Comparison of ENCODE assay signal across 11 cellular contexts in genomic region chr14:103372552-103373304, GRCh38. TPM values are rescaled to one million over a fixed set of nuclear protein-coding genes. Genes with fewer than 3 reads are reported as not detected.
A peak's percentile ranks its signal among the peaks of the same experiment; 100 is the strongest.
DNase-seq lines count a peak whose midpoint lies in the region; ATAC-seq and TF ChIP-seq lines count a peak whose summit lies in the region.
"Had no signal": no experiment of that assay in that cellular context is flagged by ENCODE, and none has a peak within 500 bp of the region (broad histone marks: within the 10 kb centered on the region; RNA-seq: fewer than 3 reads in every experiment).

No MANE protein-coding gene starts in this region.

- H3K4me1 ChIP-seq in heart right ventricle = peaks cover 0 to 2% (median 0%) of the 10 kb centered on the region in 9 donors
- H3K4me1 ChIP-seq in RWPE2 (ENCODE audit: insufficient read depth, poor library complexity, severe bottlenecking) = peaks cover 9% of the 10 kb centered on the region
- no peaks in the 10 kb centered on the region for H3K4me1 ChIP-seq in stomach
- H3K4me1 ChIP-seq: transverse colon had no signal

- no peaks in the 10 kb centered on the region for H3K36me3 ChIP-seq in heart right ventricle
- H3K36me3 ChIP-seq in RWPE2 (ENCODE audit: low read depth) = no peaks in the 10 kb centered on the region
- no peaks in the 10 kb centered on the region for H3K36me3 ChIP-seq in stomach
- H3K36me3 ChIP-seq: transverse colon had no signal

- POLR2A ChIA-PET in CD4-positive, alpha-beta T cell (lab: Charles Lee) = interaction anchor here (0.7 kb wide), 1 partner anchor 133 kb away, joined by 3 read pairs; no protein-coding TSS in a partner anchor

- CTCF ChIA-PET in CD4-positive, alpha-beta T cell (lab: Charles Lee) = no interaction called here

- peaks cover 19% of the 10 kb centered on the region for H3K27me3 Mint-ChIP-seq in CD4-positive, alpha-beta T cell

- H3K4me3 Mint-ChIP-seq in CD4-positive, alpha-beta T cell = no peak overlapping the region

- intact Hi-C loops in heart right ventricle (cut with DNase I) = no loop called here
- intact Hi-C loops in cardiac septum (cut with DNase I) = no loop called here
- intact Hi-C loops in stomach (cut with DNase I; ENCODE audit: low total_unique reads) = no loop called here
- intact Hi-C loops in CD4-positive, alpha-beta T cell (cut with DNase I, micrococcal nuclease) = no loop called here

- no peaks in the 10 kb centered on the region for H3K9me3 Mint-ChIP-seq in CD4-positive, alpha-beta T cell

- no peaks in the 10 kb centered on the region for H3K9me3 ChIP-seq in heart right ventricle
- no peaks in the 10 kb centered on the region for H3K9me3 ChIP-seq in RWPE2 (ENCODE audit: severe bottlenecking)
- no peaks in the 10 kb centered on the region for H3K9me3 ChIP-seq in stomach
- no peaks in the 10 kb centered on the region for H3K9me3 ChIP-seq in CD4-positive, alpha-beta T cell (ENCODE audit: control insufficient read depth, low read length)
- H3K9me3 ChIP-seq: transverse colon had no signal

- H3K4me3 ChIP-seq in heart right ventricle = no peak overlapping the region
- no peak overlapping the region for H3K4me3 ChIP-seq in RWPE2 (ENCODE audit: severe bottlenecking)
- H3K4me3 ChIP-seq in foreskin fibroblast (ENCODE audit: low read depth in 1 of 2, low read length in 2 of 2) = no peak overlapping the region
- H3K4me3 ChIP-seq in stomach = no peak overlapping the region
- H3K4me3 ChIP-seq: transverse colon had no signal

- TF ChIP-seq CTCF in heart right ventricle (IDR thresholded peaks at IDR 0.05) = no peak
- TF ChIP-seq CTCF in RWPE2 (IDR thresholded peaks at IDR 0.05; ENCODE audit: poor library complexity, severe bottlenecking) = no peak
- TF ChIP-seq CTCF in foreskin fibroblast (IDR thresholded peaks at IDR 0.05; ENCODE audit: low read depth, low read length) = no peak
- TF ChIP-seq CTCF in stomach (IDR thresholded peaks at IDR 0.05) = no peak
- no peak for TF ChIP-seq CTCF in CD4-positive, alpha-beta T cell (IDR thresholded peaks at IDR 0.05)

- H3K27me3 ChIP-seq in heart right ventricle (peaks cover 0 to 6% (median 0%) of the 10 kb centered on the region in 7 donors), RWPE2 (ENCODE audit: insufficient read depth, poor library complexity, severe bottlenecking) (no peaks in the 10 kb centered on the region), stomach (peaks cover 0 to 7% (median 0%) of the 10 kb centered on the region in 3 donors)
- no peaks in the 10 kb centered on the region for H3K27me3 ChIP-seq in CD4-positive, alpha-beta T cell (ENCODE audit: control insufficient read depth, insufficient read depth, low read length)
- H3K27me3 ChIP-seq: transverse colon had no signal

- no peak for TF ChIP-seq POLR2A in stomach (IDR thresholded peaks at IDR 0.05)

- DNase-seq in heart right ventricle (no peak), cardiac septum (ENCODE audit: low spot score) (no peak), RWPE2 (ENCODE audit: low spot score) (peak; percentile 96), foreskin fibroblast (peak; percentile 98 to 99), stomach (peak; percentile 30), NCI-H345 (lab: John Stamatoyannopoulos, UW) (no peak)
- DNase-seq in activated CD8-positive, alpha-beta memory T cell treated with anti-CD3 and anti-CD28 coated beads, Interleukin-2, amount 50 U/mL, for 4 hours = no peak
- no peak for DNase-seq in CD4-positive, alpha-beta T cell
- DNase-seq: cerebellar nuclear complex, occipital lobe, transverse colon had no signal

- ATAC-seq in heart right ventricle = peak in 5 of 8 donors; percentile 42 to 83 (median 48)
- peak; percentile 100 for ATAC-seq in RWPE2 (ENCODE audit: low read depth)
- no peak for ATAC-seq in CD4-positive, alpha-beta T cell (ENCODE audit: poor library complexity)

- no peaks in the 10 kb centered on the region for H3K4me1 Mint-ChIP-seq in CD4-positive, alpha-beta T cell (ENCODE audit: low read depth)

- 70 to 71% methylated on average over 11 of the region's 11 CpGs for WGBS in heart right ventricle, 2 donors
- WGBS in stomach, 5 donors = 60 to 76% (median 70%) methylated on average over 11 of the region's 11 CpGs

- H3K27ac ChIP-seq in heart right ventricle (no peak overlapping the region), RWPE2 (ENCODE audit: poor library complexity, severe bottlenecking) (peak overlapping the region; percentile 66), stomach (no peak overlapping the region)
- H3K27ac ChIP-seq in CD4-positive, alpha-beta T cell (ENCODE audit: low read depth, low read length) = no peak overlapping the region
- H3K27ac ChIP-seq: transverse colon had no signal

- no peak overlapping the region for H3K27ac Mint-ChIP-seq in CD4-positive, alpha-beta T cell

- no peak for TF ChIP-seq EP300 in stomach (IDR thresholded peaks at IDR 0.05)

- no peaks in the 10 kb centered on the region for H3K36me3 Mint-ChIP-seq in CD4-positive, alpha-beta T cell (ENCODE audit: low read depth)

RNA-seq across cellular contexts. Expression of gene MARK3, which starts 12.5 kb away (rescaled TPM):
- total RNA-seq in heart right ventricle (100 to 1,000 TPM in 3 of 10 donors, 10 to 100 TPM in 7; 62.3 to 246 (median 72.6) TPM), cardiac septum (69.4 TPM), stomach (100 to 1,000 TPM in 4 of 5 donors, 10 to 100 TPM in 1; 85.8 to 157 (median 141) TPM)
- polyA plus RNA-seq in heart right ventricle (100 to 1,000 TPM in 1 of 2 donors, 10 to 100 TPM in 1; 85.4 to 136 TPM), stomach (10 to 100 TPM; 52.6 to 62.0 (median 61.8) TPM)
- 100 to 1,000 TPM; 107 TPM for total RNA-seq in CD4-positive, alpha-beta T cell

RNA-seq across cellular contexts. Expression of gene EIF5, which starts 38.7 kb away (rescaled TPM):
- total RNA-seq in heart right ventricle = 100 to 1,000 TPM; 163 to 323 (median 243) TPM
- 100 to 1,000 TPM in 1 of 2 donors, 10 to 100 TPM in 1; 56.7 to 125 TPM for polyA plus RNA-seq in heart right ventricle
- 222 TPM for total RNA-seq in cardiac septum
- 100 to 1,000 TPM in 4 of 5 donors, 10 to 100 TPM in 1; 48.4 to 401 (median 202) TPM for total RNA-seq in stomach
- 10 to 100 TPM; 44.3 to 83.9 (median 51.9) TPM for polyA plus RNA-seq in stomach
- total RNA-seq in CD4-positive, alpha-beta T cell = 100 to 1,000 TPM; 658 TPM

Comparison
In these comparisons a context has a peak if more than half of its experiments do, and no peak if none do; other contexts are left out.
1. DNase-seq: peak in RWPE2 (single experiment), foreskin fibroblast (2 of 2) and stomach (single experiment); none in heart right ventricle (0 of 2), cardiac septum (single experiment), NCI-H345 (single experiment), activated CD8-positive, alpha-beta memory T cell treated with anti-CD3 and anti-CD28 coated beads, Interleukin-2, amount 50 U/mL, for 4 hours (single experiment) and CD4-positive, alpha-beta T cell (0 of 10).